In the genomic region with DNA sequence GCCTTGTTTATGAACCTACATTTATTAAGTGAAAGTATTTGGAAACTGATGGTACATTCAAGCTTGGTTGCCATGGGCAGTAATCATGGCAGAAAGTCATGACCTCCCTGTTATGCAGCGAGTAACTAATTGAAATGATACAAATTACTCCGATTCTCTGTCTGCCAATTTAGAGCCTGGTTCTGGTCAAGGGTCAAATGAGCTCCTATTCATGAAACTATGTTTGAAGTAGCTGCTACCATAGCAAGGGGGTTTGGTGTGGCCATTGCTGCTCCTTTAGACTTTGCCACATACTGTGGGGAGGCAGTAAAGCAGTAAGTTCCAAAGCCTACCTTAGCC, we compare ENCODE assay signal across 17 cellular contexts.
"Had no signal": no experiment of that assay in that cellular context is flagged by ENCODE, and none has a peak within 500 bp of the region (broad histone marks: within the 10 kb centered on the region; RNA-seq: fewer than 3 reads in every experiment).

No MANE protein-coding gene starts in this region.

- H3K27ac Mint-ChIP-seq: activated naive CD8-positive, alpha-beta T cell treated with anti-CD3 and anti-CD28 coated beads, Interleukin-2, amount 50 U/mL, for 24 hours; nephron progenitor cell had no signal

- H3K27ac ChIP-seq: breast epithelium, esophagus muscularis mucosa, SK-N-MC, suprapubic skin, upper lobe of left lung had no signal

- H3K9me3 ChIP-seq: breast epithelium, esophagus muscularis mucosa, suprapubic skin, upper lobe of left lung had no signal

- H3K4me3 ChIP-seq: breast epithelium, esophagus muscularis mucosa, SK-N-MC, suprapubic skin, upper lobe of left lung had no signal

- H3K4me1 ChIP-seq: breast epithelium, esophagus muscularis mucosa, suprapubic skin, upper lobe of left lung had no signal

- H3K27me3 ChIP-seq: breast epithelium, esophagus muscularis mucosa, upper lobe of left lung had no signal

- H3K36me3 ChIP-seq: breast epithelium, esophagus muscularis mucosa, suprapubic skin, upper lobe of left lung had no signal

- H3K4me3 Mint-ChIP-seq: activated naive CD8-positive, alpha-beta T cell treated with anti-CD3 and anti-CD28 coated beads, Interleukin-2, amount 50 U/mL, for 24 hours; nephron progenitor cell had no signal

- H3K9me3 Mint-ChIP-seq: activated naive CD8-positive, alpha-beta T cell treated with anti-CD3 and anti-CD28 coated beads, Interleukin-2, amount 50 U/mL, for 24 hours; nephron progenitor cell had no signal

- H3K4me1 Mint-ChIP-seq: activated naive CD8-positive, alpha-beta T cell treated with anti-CD3 and anti-CD28 coated beads, Interleukin-2, amount 50 U/mL, for 24 hours had no signal

- DNase-seq: activated CD4-positive, alpha-beta T cell treated with anti-CD3 and anti-CD28 coated beads, Interleukin-2, amount 50 U/mL, for 1 hour; activated naive CD4-positive, alpha-beta T cell; activated naive CD8-positive, alpha-beta T cell treated with anti-CD3 and anti-CD28 coated beads, Interleukin-2, amount 50 U/mL, for 24 hours; activated T-cell treated with anti-CD3 and anti-CD28 coated beads for 4 hours; aorta; kidney; left ventricle myocardium superior; mesendoderm; nephron progenitor cell; stimulated activated CD4-positive, alpha-beta T cell treated with anti-CD3 and anti-CD28 coated beads, Interleukin-4, amount 100 ng/mL, for 4 hours; stimulated activated CD8-positive, alpha-beta memory T cell treated with anti-CD3 and anti-CD28 coated beads, Interleukin-4, amount 100 ng/mL, for 48 hours; stimulated activated naive CD4-positive, alpha-beta T cell treated with Interleukin-2 at 50 U/mL for 16 hours; upper lobe of left lung had no signal
